In genomic region chr6:5044866-5045265, GRCh38 we compare ENCODE assay signal across 24 cellular contexts. TPM values are rescaled to one million over a fixed set of nuclear protein-coding genes. Genes with fewer than 3 reads are reported as not detected.
"Had no signal": no experiment of that assay in that cellular context is flagged by ENCODE, and none has a peak within 500 bp of the region (broad histone marks: within the 10 kb centered on the region; RNA-seq: fewer than 3 reads in every experiment).

No MANE protein-coding gene starts in this region.

- H3K9ac ChIP-seq: parathyroid adenoma had no signal

- H3K27me3 Mint-ChIP-seq: stimulated activated naive CD8-positive, alpha-beta T cell treated with anti-CD3 and anti-CD28 coated beads, Interleukin-15, Interleukin-2, amounts not matched to agents 100 ng/mL and 50 ng/mL, for 24 hours had no signal

- DNase-seq: activated CD4-positive, CD25-positive, alpha-beta regulatory T cell treated with anti-CD3 and anti-CD28 coated beads, Interleukin-2, amount 50 U/mL, for 72 hours; activated gamma-delta T cell treated with Interleukin-2 at 50 U/mL for 16 hours; activated T-cell treated with anti-CD3 and anti-CD28 coated beads, Interleukin-2, amount 50 U/mL, for 1 hour; brain microvascular endothelial cell; central memory CD4-positive, alpha-beta T cell; dermis blood vessel endothelial cell; effector CD8-positive, alpha-beta T cell; erythroblast; foreskin melanocyte; hippocampal formation; left ventricle myocardium superior; right lobe of liver; stimulated activated CD4-positive, alpha-beta T cell treated with anti-CD3 and anti-CD28 coated beads, Interleukin-1b, Interleukin-23, amount 100 ng/mL, for 48 hours; substantia nigra; thyroid gland; upper lobe of right lung; WERI-Rb-1 had no signal

- H3K27me3 ChIP-seq: ascending aorta, brain microvascular endothelial cell, right lobe of liver, thyroid gland, upper lobe of right lung had no signal

- H3K4me3 ChIP-seq: ascending aorta, right lobe of liver, skin epidermis, thyroid gland, upper lobe of right lung had no signal

- H3K36me3 ChIP-seq: ascending aorta, brain microvascular endothelial cell, right lobe of liver, thyroid gland, upper lobe of right lung, WERI-Rb-1 had no signal

- H3K4me1 Mint-ChIP-seq: nephron had no signal

- H3K9me3 ChIP-seq: ascending aorta, right lobe of liver, thyroid gland, upper lobe of right lung had no signal

- H3K4me1 ChIP-seq: ascending aorta, parathyroid adenoma, right lobe of liver, thyroid gland, upper lobe of right lung had no signal

- H3K27ac Mint-ChIP-seq: activated naive CD4-positive, alpha-beta T cell treated with anti-CD3 and anti-CD28 coated beads, Interleukin-2, amount 50 U/mL, for 72 hours; nephron; stimulated activated naive CD8-positive, alpha-beta T cell treated with anti-CD3 and anti-CD28 coated beads, Interleukin-15, Interleukin-2, amounts not matched to agents 100 ng/mL and 50 ng/mL, for 24 hours; T-helper 2 cell treated with Interferon-gamma antibody and Interleukin-4, amounts not matched to agents 5 μg/mL and 100 μg/mL, for 36 hours had no signal

- H2AFZ ChIP-seq: parathyroid adenoma had no signal

- H3K4me3 Mint-ChIP-seq: nephron; stimulated activated naive CD8-positive, alpha-beta T cell treated with anti-CD3 and anti-CD28 coated beads, Interleukin-15, Interleukin-2, amounts not matched to agents 100 ng/mL and 50 ng/mL, for 24 hours; T-helper 2 cell treated with Interferon-gamma antibody and Interleukin-4, amounts not matched to agents 5 μg/mL and 100 μg/mL, for 36 hours had no signal

- H3K9me3 Mint-ChIP-seq: T-helper 2 cell treated with Interferon-gamma antibody and Interleukin-4, amounts not matched to agents 5 μg/mL and 100 μg/mL, for 36 hours had no signal

- H3K27ac ChIP-seq: ascending aorta, brain microvascular endothelial cell, parathyroid adenoma, right lobe of liver, skin epidermis, thyroid gland, upper lobe of right lung, WERI-Rb-1 had no signal

- H3K79me2 ChIP-seq: parathyroid adenoma had no signal

RNA-seq across cellular contexts. Expression of gene RPP40, which starts 41.0 kb away (rescaled TPM):
- total RNA-seq: ascending aorta had no signal
